ENCODE assay signal across 9 cellular contexts in the genomic region with DNA sequence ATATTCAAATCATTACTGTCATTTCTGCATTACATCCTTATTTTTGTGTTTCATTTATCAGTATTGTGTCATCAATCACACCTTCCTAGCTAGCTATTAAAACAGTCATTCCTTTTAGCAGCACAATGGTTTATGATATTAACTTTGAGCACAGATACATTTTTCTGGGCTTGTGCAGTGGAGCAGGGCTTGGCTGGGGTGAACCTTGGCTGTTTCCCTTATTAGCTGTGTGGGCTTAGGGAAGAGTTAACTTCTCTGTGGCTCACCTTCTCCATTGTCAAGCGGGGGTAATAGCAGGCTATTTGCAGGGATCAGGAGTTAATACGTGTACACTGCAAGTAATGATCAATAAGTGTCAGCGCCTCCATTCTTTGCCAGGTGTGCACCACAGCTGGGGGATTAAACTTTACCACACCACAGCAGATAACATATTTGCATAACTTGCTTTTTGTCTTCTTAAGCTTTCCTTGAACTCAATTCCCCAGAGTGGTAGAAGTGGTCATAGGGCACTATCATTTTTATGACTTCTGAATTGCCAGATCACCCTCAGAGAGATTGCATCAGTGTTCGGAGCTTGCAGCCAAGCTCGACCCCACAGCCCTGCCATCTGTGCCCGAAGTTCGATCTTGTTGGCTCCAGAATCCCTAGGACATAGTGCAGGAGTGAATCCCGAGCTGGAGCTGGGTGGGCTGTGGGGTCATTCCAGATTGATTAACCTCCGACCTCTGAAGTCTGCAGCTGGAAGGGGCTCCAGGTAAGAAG. TPM values are rescaled to one million over a fixed set of nuclear protein-coding genes. Genes with fewer than 3 reads are reported as not detected.
DNase-seq lines count a peak whose midpoint lies in the region; ATAC-seq and TF ChIP-seq lines count a peak whose summit lies in the region.
"Had no signal": no experiment of that assay in that cellular context is flagged by ENCODE, and none has a peak within 500 bp of the region (broad histone marks: within the 10 kb centered on the region; RNA-seq: fewer than 3 reads in every experiment).

No MANE protein-coding gene starts in this region.

- peaks cover 7% of the 10 kb centered on the region for H3K9me3 Mint-ChIP-seq in CD8-positive, alpha-beta T cell
- H3K9me3 Mint-ChIP-seq in HFFc6: no peaks in the 10 kb centered on the region
- H3K9me3 Mint-ChIP-seq in activated CD4-positive, alpha-beta memory T cell treated with anti-CD3 and anti-CD28 coated beads, Interleukin-2, amount 10 ng/mL, durations not matched to agents 7 days and 5 days: no peaks in the 10 kb centered on the region

- no peaks in the 10 kb centered on the region for H3K27me3 ChIP-seq in CD8-positive, alpha-beta T cell (ENCODE audit: insufficient read depth, low read length)
- H3K27me3 ChIP-seq in lower lobe of right lung (ENCODE audit: low read depth) (no peaks in the 10 kb centered on the region), ovary (no peaks in the 10 kb centered on the region), vagina (no peaks in the 10 kb centered on the region)
- H3K27me3 ChIP-seq: breast epithelium had no signal

- no peaks in the 10 kb centered on the region for H3K9me3 ChIP-seq in CD8-positive, alpha-beta T cell (ENCODE audit: low read length)
- H3K9me3 ChIP-seq in lower lobe of right lung (no peaks in the 10 kb centered on the region), ovary (no peaks in the 10 kb centered on the region), vagina (no peaks in the 10 kb centered on the region)
- H3K9me3 ChIP-seq: breast epithelium had no signal

- peak overlapping the region; percentile 93 for H3K4me3 Mint-ChIP-seq in CD8-positive, alpha-beta T cell
- peak overlapping the region; percentile 93; the same call in 1 of the 2 replicates for H3K4me3 Mint-ChIP-seq in HFFc6
- peak overlapping the region; percentile 90 for H3K4me3 Mint-ChIP-seq in activated CD4-positive, alpha-beta memory T cell treated with anti-CD3 and anti-CD28 coated beads, Interleukin-2, amount 10 ng/mL, durations not matched to agents 7 days and 5 days

- no peak for TF ChIP-seq EP300 in ovary (IDR thresholded peaks at IDR 0.05)

- TF ChIP-seq CTCF in CD8-positive, alpha-beta T cell (IDR thresholded peaks at IDR 0.05): no peak
- TF ChIP-seq CTCF in HFFc6 (IDR thresholded peaks at IDR 0.05) (no peak), lower lobe of right lung (IDR thresholded peaks at IDR 0.05) (no peak), ovary (IDR thresholded peaks at IDR 0.05) (no peak), vagina (IDR thresholded peaks at IDR 0.05) (no peak)

- WGBS in ovary, 3 donors: 76 to 79% (median 78%) methylated on average over 9 of the region's 9 CpGs

- POLR2A ChIA-PET in CD8-positive, alpha-beta T cell (lab: Charles Lee): interaction anchor here (1.1 to 2.3 kb wide), 2 partner anchors 51 to 207 kb away, joined by 3 to 20 read pairs; partner anchors contain the start of gene ENTPD6
- POLR2A ChIA-PET in activated CD4-positive, alpha-beta memory T cell treated with anti-CD3 and anti-CD28 coated beads, Interleukin-2, amount 10 ng/mL, durations not matched to agents 7 days and 5 days (lab: Charles Lee): interaction anchor here (0.5 to 4.6 kb wide), 9 partner anchors 9 to 253 kb away, joined by 3 to 22 read pairs (median 7); partner anchors contain the start of genes ENTPD6 and GINS1

- intact Hi-C loops in CD8-positive, alpha-beta T cell (cut with DNase I, micrococcal nuclease): loop anchor here (2.0 to 5.0 kb wide), 8 partner anchors 46 to 1884 kb away; partner anchors contain the start of genes APMAP (in 2 of the 2), GZF1 (in 2 of the 2), ACSS1 (in 1 of the 2) and GINS1 (in 1 of the 2)
- intact Hi-C loops in lower lobe of right lung (cut with DNase I): no loop called here
- intact Hi-C loops in ovary (cut with DNase I): loop anchor here in 3 of 4 donors (5.0 to 10.0 kb wide), 3 partner anchors 49 to 58 kb away; partner anchors contain the start of gene ENTPD6 (in 2 of the 3)
- intact Hi-C loops in vagina (cut with DNase I): loop anchor here (10.0 kb wide), 1 partner anchor 52 kb away; the partner anchor contains the start of gene ENTPD6

- no peaks in the 10 kb centered on the region for H3K27me3 Mint-ChIP-seq in CD8-positive, alpha-beta T cell (ENCODE audit: low read depth)
- H3K27me3 Mint-ChIP-seq in HFFc6 (ENCODE audit: insufficient read depth): peaks cover 3% of the 10 kb centered on the region; the same call in 1 of the 2 replicates
- peaks cover 21% of the 10 kb centered on the region for H3K27me3 Mint-ChIP-seq in activated CD4-positive, alpha-beta memory T cell treated with anti-CD3 and anti-CD28 coated beads, Interleukin-2, amount 10 ng/mL, durations not matched to agents 7 days and 5 days

- peaks cover 29% of the 10 kb centered on the region for H3K4me1 ChIP-seq in CD8-positive, alpha-beta T cell (ENCODE audit: insufficient read depth, low read length)
- H3K4me1 ChIP-seq in lower lobe of right lung (peaks cover 29% of the 10 kb centered on the region), ovary (ENCODE audit: insufficient read depth) (peaks cover 5% of the 10 kb centered on the region), vagina (peaks cover 39% of the 10 kb centered on the region)
- H3K4me1 ChIP-seq: breast epithelium had no signal

- CTCF ChIA-PET in CD8-positive, alpha-beta T cell (lab: Charles Lee): interaction anchor here (1.0 to 1.9 kb wide), 3 partner anchors 49 to 252 kb away, joined by 4 to 5 read pairs (median 4); no protein-coding TSS in a partner anchor
- CTCF ChIA-PET in activated CD4-positive, alpha-beta memory T cell treated with anti-CD3 and anti-CD28 coated beads, Interleukin-2, amount 10 ng/mL, durations not matched to agents 7 days and 5 days (lab: Charles Lee): interaction anchor here (0.9 to 1.7 kb wide), 3 partner anchors 23 to 253 kb away, joined by 3 to 8 read pairs (median 4); no protein-coding TSS in a partner anchor

- peaks cover 38% of the 10 kb centered on the region for H3K4me1 Mint-ChIP-seq in CD8-positive, alpha-beta T cell (ENCODE audit: low read depth)
- peaks cover 48% of the 10 kb centered on the region for H3K4me1 Mint-ChIP-seq in HFFc6 (ENCODE audit: low read depth)
- H3K4me1 Mint-ChIP-seq in activated CD4-positive, alpha-beta memory T cell treated with anti-CD3 and anti-CD28 coated beads, Interleukin-2, amount 10 ng/mL, durations not matched to agents 7 days and 5 days: peaks cover 36% of the 10 kb centered on the region

- no peak overlapping the region for H3K27ac ChIP-seq in CD8-positive, alpha-beta T cell (ENCODE audit: low read depth, low read length)
- H3K27ac ChIP-seq in lower lobe of right lung (peak overlapping the region; percentile 88), ovary (no peak overlapping the region), vagina (no peak overlapping the region)

- TF ChIP-seq POLR2A in ovary (IDR thresholded peaks at IDR 0.05): no peak
- TF ChIP-seq POLR2A in vagina (IDR thresholded peaks at IDR 0.05): no peak

- H3K4me3 ChIP-seq in CD8-positive, alpha-beta T cell (ENCODE audit: low read depth, low read length): no peak overlapping the region
- no peak overlapping the region for H3K4me3 ChIP-seq in lower lobe of right lung
- H3K4me3 ChIP-seq in ovary: no peak overlapping the region
- H3K4me3 ChIP-seq in vagina: no peak overlapping the region

- ATAC-seq in CD8-positive, alpha-beta T cell: no peak
- ATAC-seq in lower lobe of right lung: no peak

- peak in 1 of 7 experiments; percentile 31 for DNase-seq in CD8-positive, alpha-beta T cell
- DNase-seq in HFFc6 (no peak), lower lobe of right lung (no peak), NCI-H1048 (lab: John Stamatoyannopoulos, UW) (no peak), SIG-M5 (lab: John Stamatoyannopoulos, UW) (no peak), ovary (no peak), vagina (ENCODE audit: extremely low spot score in 2 of 2) (no peak)
- DNase-seq in activated CD4-positive, alpha-beta memory T cell treated with anti-CD3 and anti-CD28 coated beads, Interleukin-2, amount 10 ng/mL, durations not matched to agents 7 days and 5 days: no peak

- peak overlapping the region; percentile 45 for H3K27ac Mint-ChIP-seq in CD8-positive, alpha-beta T cell
- H3K27ac Mint-ChIP-seq in HFFc6: no peak overlapping the region
- H3K27ac Mint-ChIP-seq in activated CD4-positive, alpha-beta memory T cell treated with anti-CD3 and anti-CD28 coated beads, Interleukin-2, amount 10 ng/mL, durations not matched to agents 7 days and 5 days: no peak overlapping the region

- H3K36me3 Mint-ChIP-seq in CD8-positive, alpha-beta T cell: peaks cover 9% of the 10 kb centered on the region
- H3K36me3 Mint-ChIP-seq in HFFc6 (ENCODE audit: low read depth): peaks cover 15% of the 10 kb centered on the region; the same call in 1 of the 2 replicates
- no peaks in the 10 kb centered on the region for H3K36me3 Mint-ChIP-seq in activated CD4-positive, alpha-beta memory T cell treated with anti-CD3 and anti-CD28 coated beads, Interleukin-2, amount 10 ng/mL, durations not matched to agents 7 days and 5 days (ENCODE audit: low read depth)

- no peaks in the 10 kb centered on the region for H3K36me3 ChIP-seq in CD8-positive, alpha-beta T cell (ENCODE audit: insufficient read depth, low read length)
- H3K36me3 ChIP-seq in lower lobe of right lung (no peaks in the 10 kb centered on the region), ovary (no peaks in the 10 kb centered on the region), vagina (no peaks in the 10 kb centered on the region)
- H3K36me3 ChIP-seq: breast epithelium had no signal

RNA-seq across cellular contexts. Expression of gene PYGB, which starts 1.5 kb away (rescaled TPM):
- 10 to 100 TPM; 35.2 to 39.2 TPM for total RNA-seq in CD8-positive, alpha-beta T cell
- 10 to 100 TPM; 65.4 to 75.6 (median 70.2) TPM for total RNA-seq in HFFc6 (2021; fragmentation: NEBNext Ultra II Directional; extraction: Animal tissue kit (Norgen Biotek cat#: 25700))
- 10 to 100 TPM; 28.4 to 29.8 TPM for total RNA-seq in activated CD4-positive, alpha-beta memory T cell treated with anti-CD3 and anti-CD28 coated beads, Interleukin-2, amount 10 ng/mL, durations not matched to agents 7 days and 5 days
- 57.5 TPM for total RNA-seq in lower lobe of right lung
- 10 to 100 TPM; 24.2 to 54.2 (median 52.2) TPM for total RNA-seq in ovary
- polyA plus RNA-seq in ovary: 10 to 100 TPM; 23.1 to 27.3 TPM
- total RNA-seq in vagina: 117 TPM

RNA-seq across cellular contexts. Expression of gene ENTPD6, which starts 50.9 kb away (rescaled TPM):
- total RNA-seq in CD8-positive, alpha-beta T cell: 10 to 100 TPM; 62.4 to 70.1 TPM
- 10 to 100 TPM; 46.2 to 53.2 (median 51.6) TPM for total RNA-seq in HFFc6 (2021; fragmentation: NEBNext Ultra II Directional; extraction: Animal tissue kit (Norgen Biotek cat#: 25700))
- 10 to 100 TPM; 47.7 to 48.2 TPM for total RNA-seq in activated CD4-positive, alpha-beta memory T cell treated with anti-CD3 and anti-CD28 coated beads, Interleukin-2, amount 10 ng/mL, durations not matched to agents 7 days and 5 days
- total RNA-seq in lower lobe of right lung (64.5 TPM), ovary (10 to 100 TPM; 34.9 to 73.8 (median 66.5) TPM), vagina (51.3 TPM)
- 10 to 100 TPM; 38.7 to 47.1 TPM for polyA plus RNA-seq in ovary
